In genomic region chr6:100460650-100461204, GRCh38 we compare ENCODE assay signal across 10 cellular contexts. TPM values are rescaled to one million over a fixed set of nuclear protein-coding genes. Genes with fewer than 3 reads are reported as not detected.
A peak's percentile ranks its signal among the peaks of the same experiment; 100 is the strongest.
DNase-seq lines count a peak whose midpoint lies in the region; ATAC-seq and TF ChIP-seq lines count a peak whose summit lies in the region.
"Had no signal": no experiment of that assay in that cellular context is flagged by ENCODE, and none has a peak within 500 bp of the region (broad histone marks: within the 10 kb centered on the region; RNA-seq: fewer than 3 reads in every experiment).

No MANE protein-coding gene starts in this region.

- H3K27me3 ChIP-seq in suprapubic skin = peaks cover 100% of the 10 kb centered on the region

- DNase-seq in NCI-H1436 (lab: John Stamatoyannopoulos, UW) (peak; percentile 32), NCI-H1436 treated with DMSO at 0.1 percent for 48 hours (lab: John Stamatoyannopoulos, UW) (no peak), NCI-H524 treated with DMSO at 0.1 percent for 48 hours (lab: John Stamatoyannopoulos, UW) (peak; percentile 14), epithelial cell of proximal tubule (ENCODE audit: low read depth) (no peak), suprapubic skin (ENCODE audit: low spot score in 2 of 2) (no peak), foreskin melanocyte (no peak), SIG-M5 (lab: John Stamatoyannopoulos, UW) (no peak)
- DNase-seq: activated CD8-positive, alpha-beta memory T cell treated with anti-CD3 and anti-CD28 coated beads, Interleukin-2, amount 10 ng/mL, durations not matched to agents 7 days and 5 days had no signal

- no peaks in the 10 kb centered on the region for H3K36me3 ChIP-seq in suprapubic skin
- H3K36me3 ChIP-seq: neutrophil had no signal

- 11% methylated on average over 9 of the region's 9 CpGs for WGBS in suprapubic skin

- H3K4me1 ChIP-seq in suprapubic skin = peaks cover 32% of the 10 kb centered on the region

- no peaks in the 10 kb centered on the region for H3K9me3 ChIP-seq in suprapubic skin
- H3K9me3 ChIP-seq: neutrophil had no signal

- H3K4me3 ChIP-seq in epithelial cell of proximal tubule (ENCODE audit: low read depth, low read length) (peak overlapping the region; percentile 69), suprapubic skin (peak overlapping the region; percentile 28)

- ATAC-seq in HG03039 (IDR thresholded peaks at IDR 0.05; ENCODE audit: unreplicated experiment) = no peak
- ATAC-seq: activated CD8-positive, alpha-beta memory T cell treated with anti-CD3 and anti-CD28 coated beads, Interleukin-2, amount 10 ng/mL, durations not matched to agents 7 days and 5 days had no signal

- no peak overlapping the region for H3K27ac ChIP-seq in suprapubic skin
- H3K27ac ChIP-seq: neutrophil had no signal

- TF ChIP-seq CTCF in epithelial cell of proximal tubule (conservative IDR thresholded peaks at IDR 0.05; ENCODE audit: low read depth, low read length) (peak; percentile 74), suprapubic skin (IDR thresholded peaks at IDR 0.05) (no peak)

- TF ChIP-seq POLR2A in suprapubic skin (IDR thresholded peaks at IDR 0.05) = no peak

- no peak for TF ChIP-seq EP300 in suprapubic skin (IDR thresholded peaks at IDR 0.05)

RNA-seq across cellular contexts. Expression of gene SIM1, which starts 4.0 kb away (rescaled TPM):
- total RNA-seq in epithelial cell of proximal tubule = 6.9 and 9.5 TPM in 2 replicates
- under 1 TPM; 0.18 to 0.72 (median 0.42) TPM for total RNA-seq in suprapubic skin

Comparison
In these comparisons a context has a peak if more than half of its experiments do, and no peak if none do; other contexts are left out.
1. DNase-seq: peak in NCI-H1436 (single experiment) and NCI-H524 treated with DMSO at 0.1 percent for 48 hours (single experiment); none in NCI-H1436 treated with DMSO at 0.1 percent for 48 hours (single experiment), epithelial cell of proximal tubule (single experiment), suprapubic skin (0 of 2), foreskin melanocyte (single experiment) and SIG-M5 (single experiment).